ENCODE assay signal across 17 cellular contexts in the genomic region with DNA sequence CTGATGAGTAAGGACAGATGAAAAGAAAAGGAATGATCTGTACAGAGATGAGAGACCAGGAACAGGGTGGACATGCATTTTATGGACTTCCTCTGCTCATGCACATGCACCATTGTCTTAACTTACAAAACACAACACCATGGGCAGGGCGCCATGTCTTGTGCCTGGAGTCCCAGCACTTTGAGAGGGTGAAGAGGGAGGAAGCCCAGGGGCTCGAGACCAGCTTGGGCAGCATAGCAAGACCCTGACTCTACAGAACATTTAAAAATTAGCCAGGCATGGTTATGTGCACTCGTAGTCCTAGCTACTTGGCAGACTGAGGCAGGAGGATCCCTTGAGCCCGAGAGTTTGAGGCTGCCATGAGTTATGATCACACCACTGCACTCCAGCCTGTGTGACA.
DNase-seq lines count a peak whose midpoint lies in the region; ATAC-seq and TF ChIP-seq lines count a peak whose summit lies in the region.
"Had no signal": no experiment of that assay in that cellular context is flagged by ENCODE, and none has a peak within 500 bp of the region (broad histone marks: within the 10 kb centered on the region; RNA-seq: fewer than 3 reads in every experiment).

No MANE protein-coding gene starts in this region.

- H3K27ac ChIP-seq in Peyer's patch (peak overlapping the region; percentile 41 to 64 (median 54)), sigmoid colon (no peak overlapping the region)
- peak overlapping the region; percentile 89 for H3K27ac ChIP-seq in effector memory CD4-positive, alpha-beta T cell (ENCODE audit: insufficient read depth, low read length, poor library complexity, severe bottlenecking)
- H3K27ac ChIP-seq: ascending aorta, neutrophil had no signal

- no peaks in the 10 kb centered on the region for H3K9me3 ChIP-seq in Peyer's patch
- no peaks in the 10 kb centered on the region for H3K9me3 ChIP-seq in effector memory CD4-positive, alpha-beta T cell (ENCODE audit: control insufficient read depth, low read length)
- H3K9me3 ChIP-seq in sigmoid colon: no peaks in the 10 kb centered on the region
- H3K9me3 ChIP-seq: A549, ascending aorta, gastrocnemius medialis, MG63, neutrophil, transverse colon had no signal

- H3K27ac Mint-ChIP-seq in activated CD4-positive, alpha-beta T cell treated with anti-CD3 and anti-CD28 coated beads for 36 hours: peak overlapping the region; percentile 62
- H3K27ac Mint-ChIP-seq: GM23338 had no signal

- CTCF ChIA-PET in activated CD4-positive, alpha-beta T cell treated with anti-CD3 and anti-CD28 coated beads for 36 hours (lab: Charles Lee): interaction anchor here (0.7 to 2.9 kb wide), 13 partner anchors 9 to 133 kb away, joined by 3 to 24 read pairs (median 4); no protein-coding TSS in a partner anchor

- intact Hi-C loops in activated CD4-positive, alpha-beta T cell treated with anti-CD3 and anti-CD28 coated beads for 36 hours (cut with DNase I, micrococcal nuclease): loop anchor here in 1 of 2 experiments (10.0 kb wide), 1 partner anchor 285 kb away; no protein-coding TSS in a partner anchor
- intact Hi-C loops in sigmoid colon (cut with DNase I): no loop called here

- H3K4me1 ChIP-seq in Peyer's patch (peaks cover 0 to 38% (median 32%) of the 10 kb centered on the region in 4 donors), sigmoid colon (no peaks in the 10 kb centered on the region)
- peaks cover 68% of the 10 kb centered on the region for H3K4me1 ChIP-seq in effector memory CD4-positive, alpha-beta T cell (ENCODE audit: control insufficient read depth, insufficient read depth, low read length, poor library complexity, severe bottlenecking)
- H3K4me1 ChIP-seq: ascending aorta had no signal

- H3K4me3 Mint-ChIP-seq in activated CD4-positive, alpha-beta T cell treated with anti-CD3 and anti-CD28 coated beads for 36 hours: peak overlapping the region; percentile 5
- H3K4me3 Mint-ChIP-seq: GM23338 had no signal

- POLR2A ChIA-PET in activated CD4-positive, alpha-beta T cell treated with anti-CD3 and anti-CD28 coated beads for 36 hours (lab: Charles Lee): interaction anchor here (0.6 to 2.7 kb wide), 5 partner anchors 10 to 88 kb away, joined by 3 to 14 read pairs (median 9); a partner anchor contains a TSS

- no peak for TF ChIP-seq POLR2A in Peyer's patch (IDR thresholded peaks at IDR 0.05)
- no peak for TF ChIP-seq POLR2A in sigmoid colon (IDR thresholded peaks at IDR 0.05)

- no peak for ATAC-seq in activated CD4-positive, alpha-beta T cell treated with anti-CD3 and anti-CD28 coated beads for 36 hours
- no peak for ATAC-seq in HG02938 (IDR thresholded peaks at IDR 0.05; ENCODE audit: unreplicated experiment)
- ATAC-seq: A549, gastrocnemius medialis had no signal

- H3K4me3 ChIP-seq in Peyer's patch: no peak overlapping the region
- H3K4me3 ChIP-seq in effector memory CD4-positive, alpha-beta T cell (ENCODE audit: insufficient read depth, low read depth, low read length, poor library complexity, severe bottlenecking): no peak overlapping the region
- no peak overlapping the region for H3K4me3 ChIP-seq in sigmoid colon
- H3K4me3 ChIP-seq: A549, ascending aorta, gastrocnemius medialis, GM23338, MG63, skin epidermis, transverse colon had no signal

- H3K27me3 Mint-ChIP-seq in activated CD4-positive, alpha-beta T cell treated with anti-CD3 and anti-CD28 coated beads for 36 hours: no peaks in the 10 kb centered on the region

- WGBS in sigmoid colon, 2 donors: 92 to 94% methylated on average over 4 of the region's 4 CpGs

- no peaks in the 10 kb centered on the region for H3K9me3 Mint-ChIP-seq in activated CD4-positive, alpha-beta T cell treated with anti-CD3 and anti-CD28 coated beads for 36 hours (ENCODE audit: low read depth)
- H3K9me3 Mint-ChIP-seq: GM23338 had no signal

- H3K27me3 ChIP-seq in Peyer's patch (no peaks in the 10 kb centered on the region), sigmoid colon (no peaks in the 10 kb centered on the region)
- H3K27me3 ChIP-seq in effector memory CD4-positive, alpha-beta T cell (replicated peaks; ENCODE audit: control insufficient read depth, insufficient read depth, low read length, poor library complexity, severe bottlenecking): no peaks in the 10 kb centered on the region
- H3K27me3 ChIP-seq: ascending aorta, gastrocnemius medialis, MG63, neutrophil, transverse colon had no signal

- no peak for DNase-seq in activated CD4-positive, alpha-beta T cell treated with anti-CD3 and anti-CD28 coated beads for 36 hours
- DNase-seq in activated CD4-positive, alpha-beta T cell treated with anti-CD3 and anti-CD28 coated beads, Interleukin-2, amount 50 U/mL, for 1 hour: no peak
- DNase-seq in Peyer's patch (peak in 2 of 3 donors; percentile 13 to 49), sigmoid colon (peak; percentile 60), amniotic stem cell (lab: John Stamatoyannopoulos, UW) (no peak), retina (no peak)
- DNase-seq in effector memory CD4-positive, alpha-beta T cell: no peak
- DNase-seq: activated CD4-positive, alpha-beta T cell treated with anti-CD3 and anti-CD28 coated beads, Interleukin-2, amount 50 U/mL, for 48 hours; gastrocnemius medialis; MG63; transverse colon had no signal

- peaks cover 3% of the 10 kb centered on the region for H3K36me3 Mint-ChIP-seq in activated CD4-positive, alpha-beta T cell treated with anti-CD3 and anti-CD28 coated beads for 36 hours (ENCODE audit: low read depth)

- TF ChIP-seq CTCF in Peyer's patch (IDR thresholded peaks at IDR 0.05) (no peak), sigmoid colon (IDR thresholded peaks at IDR 0.05) (no peak)

- TF ChIP-seq EP300 in sigmoid colon (IDR thresholded peaks at IDR 0.05): no peak

- H3K4me1 Mint-ChIP-seq in activated CD4-positive, alpha-beta T cell treated with anti-CD3 and anti-CD28 coated beads for 36 hours: peaks cover 73% of the 10 kb centered on the region

- H3K36me3 ChIP-seq in Peyer's patch (no peaks in the 10 kb centered on the region), sigmoid colon (no peaks in the 10 kb centered on the region)
- no peaks in the 10 kb centered on the region for H3K36me3 ChIP-seq in effector memory CD4-positive, alpha-beta T cell (ENCODE audit: control insufficient read depth, insufficient read depth, low read length)
- H3K36me3 ChIP-seq: ascending aorta, gastrocnemius medialis, MG63, neutrophil, transverse colon had no signal

Comparison
In these comparisons a context has a peak if more than half of its experiments do, and no peak if none do; other contexts are left out.
1. DNase-seq: peak in Peyer's patch (2 of 3) and sigmoid colon (single experiment); none in activated CD4-positive, alpha-beta T cell treated with anti-CD3 and anti-CD28 coated beads for 36 hours (single experiment), activated CD4-positive, alpha-beta T cell treated with anti-CD3 and anti-CD28 coated beads, Interleukin-2, amount 50 U/mL, for 1 hour (single experiment), effector memory CD4-positive, alpha-beta T cell (0 of 3), amniotic stem cell (single experiment) and retina (single experiment).
2. H3K27ac ChIP-seq: peak in Peyer's patch (4 of 4) and effector memory CD4-positive, alpha-beta T cell (single experiment); none in sigmoid colon (0 of 4).